In the genomic region with DNA sequence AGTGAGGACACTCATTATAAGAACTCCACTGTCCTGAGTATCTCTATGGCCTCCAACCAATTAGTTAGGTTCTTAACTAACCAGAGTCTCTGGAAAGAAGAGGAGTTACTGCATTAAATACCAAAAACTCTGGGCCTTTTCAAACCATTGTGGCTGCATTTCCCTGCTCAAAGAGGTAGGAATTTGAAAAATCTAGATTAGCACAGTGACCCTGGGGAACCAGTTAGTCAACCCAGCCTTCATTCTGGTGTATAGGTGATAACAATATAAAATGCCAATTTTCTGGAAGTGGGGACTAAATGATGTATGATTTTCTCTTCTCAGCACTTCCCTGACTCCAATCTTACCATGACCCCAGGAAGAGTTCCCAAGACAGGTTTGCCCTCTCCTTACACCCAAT, we compare ENCODE assay signal across 1 cellular context.
TF ChIP-seq lines count a peak whose summit lies in the region.

No MANE protein-coding gene starts in this region.

TF ChIP-seq in GM23338, 12 proteins besides CTCF, POLR2A, EP300 and RAD21 (continued from another document):
- TF ChIP-seq, protein P1, sequence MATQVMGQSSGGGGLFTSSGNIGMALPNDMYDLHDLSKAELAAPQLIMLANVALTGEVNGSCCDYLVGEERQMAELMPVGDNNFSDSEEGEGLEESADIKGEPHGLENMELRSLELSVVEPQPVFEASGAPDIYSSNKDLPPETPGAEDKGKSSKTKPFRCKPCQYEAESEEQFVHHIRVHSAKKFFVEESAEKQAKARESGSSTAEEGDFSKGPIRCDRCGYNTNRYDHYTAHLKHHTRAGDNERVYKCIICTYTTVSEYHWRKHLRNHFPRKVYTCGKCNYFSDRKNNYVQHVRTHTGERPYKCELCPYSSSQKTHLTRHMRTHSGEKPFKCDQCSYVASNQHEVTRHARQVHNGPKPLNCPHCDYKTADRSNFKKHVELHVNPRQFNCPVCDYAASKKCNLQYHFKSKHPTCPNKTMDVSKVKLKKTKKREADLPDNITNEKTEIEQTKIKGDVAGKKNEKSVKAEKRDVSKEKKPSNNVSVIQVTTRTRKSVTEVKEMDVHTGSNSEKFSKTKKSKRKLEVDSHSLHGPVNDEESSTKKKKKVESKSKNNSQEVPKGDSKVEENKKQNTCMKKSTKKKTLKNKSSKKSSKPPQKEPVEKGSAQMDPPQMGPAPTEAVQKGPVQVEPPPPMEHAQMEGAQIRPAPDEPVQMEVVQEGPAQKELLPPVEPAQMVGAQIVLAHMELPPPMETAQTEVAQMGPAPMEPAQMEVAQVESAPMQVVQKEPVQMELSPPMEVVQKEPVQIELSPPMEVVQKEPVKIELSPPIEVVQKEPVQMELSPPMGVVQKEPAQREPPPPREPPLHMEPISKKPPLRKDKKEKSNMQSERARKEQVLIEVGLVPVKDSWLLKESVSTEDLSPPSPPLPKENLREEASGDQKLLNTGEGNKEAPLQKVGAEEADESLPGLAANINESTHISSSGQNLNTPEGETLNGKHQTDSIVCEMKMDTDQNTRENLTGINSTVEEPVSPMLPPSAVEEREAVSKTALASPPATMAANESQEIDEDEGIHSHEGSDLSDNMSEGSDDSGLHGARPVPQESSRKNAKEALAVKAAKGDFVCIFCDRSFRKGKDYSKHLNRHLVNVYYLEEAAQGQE (IDR thresholded peaks at IDR 0.05; ENCODE audit: unreplicated experiment): no peak
